In the genomic region with DNA sequence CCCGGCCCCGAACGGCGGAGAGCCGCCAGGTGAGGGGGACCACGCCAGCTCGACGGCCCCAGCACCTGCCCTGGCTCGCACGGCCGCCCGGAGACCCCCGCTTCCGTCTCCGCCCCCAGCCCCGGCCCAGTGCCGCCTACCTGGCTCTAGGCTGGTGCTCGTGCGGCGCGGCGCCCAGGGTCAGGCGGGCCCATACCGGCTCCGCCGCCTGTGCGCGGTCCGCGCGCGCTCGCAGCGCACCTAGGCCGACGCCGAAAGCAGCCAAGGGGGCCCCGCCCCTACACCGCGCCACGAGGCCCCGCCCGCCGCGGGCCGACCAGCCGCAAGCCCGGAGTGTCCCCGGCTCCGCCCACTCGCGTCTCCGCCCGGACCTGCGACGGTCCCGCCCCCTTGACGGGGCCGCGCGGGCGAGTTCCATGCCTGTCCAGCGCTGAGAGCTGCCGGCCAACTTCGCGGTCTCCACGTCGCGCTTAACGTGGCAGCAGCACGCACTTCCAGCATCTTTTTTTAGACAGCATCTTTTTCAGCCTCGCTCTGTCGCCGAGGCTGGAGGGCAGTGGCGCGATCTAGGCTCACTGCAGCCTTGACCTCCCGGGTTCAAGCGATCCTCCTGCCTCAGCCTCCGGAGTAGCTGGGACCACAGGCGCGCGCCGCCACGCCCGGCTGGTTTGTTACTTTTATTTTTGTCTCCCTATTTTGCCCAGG, we compare ENCODE assay signal across 8 cellular contexts. TPM values are rescaled to one million over a fixed set of nuclear protein-coding genes. Genes with fewer than 3 reads are reported as not detected.
A peak's percentile ranks its signal among the peaks of the same experiment; 100 is the strongest.
DNase-seq lines count a peak whose midpoint lies in the region; ATAC-seq and TF ChIP-seq lines count a peak whose summit lies in the region.

A gene with protein sequence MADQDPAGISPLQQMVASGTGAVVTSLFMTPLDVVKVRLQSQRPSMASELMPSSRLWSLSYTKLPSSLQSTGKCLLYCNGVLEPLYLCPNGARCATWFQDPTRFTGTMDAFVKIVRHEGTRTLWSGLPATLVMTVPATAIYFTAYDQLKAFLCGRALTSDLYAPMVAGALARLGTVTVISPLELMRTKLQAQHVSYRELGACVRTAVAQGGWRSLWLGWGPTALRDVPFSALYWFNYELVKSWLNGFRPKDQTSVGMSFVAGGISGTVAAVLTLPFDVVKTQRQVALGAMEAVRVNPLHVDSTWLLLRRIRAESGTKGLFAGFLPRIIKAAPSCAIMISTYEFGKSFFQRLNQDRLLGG (minus strand): TSS at position 253 of the 705 bp plus-strand sequence. CDS start 1,261 bp downstream, outside the sequence.

- peak within 1 kb of the TSS; percentile 92 for H3K4me2 ChIP-seq in GM23338

- no peaks in the 10 kb centered on the region; the same call in 1 of the 2 replicates for H3K4me1 ChIP-seq in GM23338 (ENCODE audit: insufficient read depth)

- no peak for TF ChIP-seq CTCF in GM23338 (conservative IDR thresholded peaks at IDR 0.05; ENCODE audit: low read depth in 2 of 2)
- no peak for TF ChIP-seq CTCF in fibroblast of mammary gland (conservative IDR thresholded peaks at IDR 0.05; ENCODE audit: control insufficient read depth, insufficient read depth, low read depth, low read length)
- no peak for TF ChIP-seq CTCF in natural killer cell (IDR thresholded peaks at IDR 0.05)

- H3K27me3 Mint-ChIP-seq in GM23338 (ENCODE audit: insufficient read depth, low read depth, poor library complexity) (peaks cover 29% of the 10 kb centered on the region), natural killer cell (ENCODE audit: low read depth in 2 of 2) (no peaks in the 10 kb centered on the region)
- no peaks in the 10 kb centered on the region for H3K27me3 Mint-ChIP-seq in activated T-helper 2 cell treated with anti-CD3 and anti-CD28 coated beads, Interferon-gamma antibody, Interleukin-2, Interleukin-4, amounts not matched to agents 10 μg/mL and 5 μg/mL and 100 μg/mL, durations not matched to agents 14 hours and 24 hours and 36 hours (ENCODE audit: low read depth)

- intact Hi-C loops in activated T-helper 2 cell treated with anti-CD3 and anti-CD28 coated beads, Interferon-gamma antibody, Interleukin-2, Interleukin-4, amounts not matched to agents 10 μg/mL and 5 μg/mL and 100 μg/mL, durations not matched to agents 14 hours and 24 hours and 36 hours (cut with micrococcal nuclease), result loop anchor here (1.0 to 5.0 kb wide), 5 partner anchors 104 to 317 kb away; a partner anchor contains a TSS
- intact Hi-C loops in natural killer cell (cut with micrococcal nuclease), result loop anchor here (5.0 kb wide), 1 partner anchor 202 kb away; a partner anchor contains a TSS

- peaks cover 7% of the 10 kb centered on the region; the same call in 2 of the 3 replicates for H3K4me1 Mint-ChIP-seq in GM23338
- peaks cover 4% of the 10 kb centered on the region for H3K4me1 Mint-ChIP-seq in activated T-helper 2 cell treated with anti-CD3 and anti-CD28 coated beads, Interferon-gamma antibody, Interleukin-2, Interleukin-4, amounts not matched to agents 10 μg/mL and 5 μg/mL and 100 μg/mL, durations not matched to agents 14 hours and 24 hours and 36 hours (ENCODE audit: low read depth)
- H3K4me1 Mint-ChIP-seq in natural killer cell, result peaks cover 5 to 26% of the 10 kb centered on the region in 2 donors

- peak; percentile 76 for ATAC-seq in GM23338
- ATAC-seq in natural killer cell, result peak; percentile 72 to 92 (median 76)

- H3K4me3 Mint-ChIP-seq in GM23338 (peak within 1 kb of the TSS; percentile 92), natural killer cell (peak within 1 kb of the TSS; percentile 92)
- peak within 1 kb of the TSS; percentile 87 for H3K4me3 Mint-ChIP-seq in activated T-helper 2 cell treated with anti-CD3 and anti-CD28 coated beads, Interferon-gamma antibody, Interleukin-2, Interleukin-4, amounts not matched to agents 10 μg/mL and 5 μg/mL and 100 μg/mL, durations not matched to agents 14 hours and 24 hours and 36 hours (ENCODE audit: low read depth)

- H3K27ac Mint-ChIP-seq in GM23338 (peak within 1 kb of the TSS; percentile 62; the same call in 1 of the 2 replicates), natural killer cell (peak within 1 kb of the TSS; percentile 97 to 98)
- H3K27ac Mint-ChIP-seq in activated T-helper 2 cell treated with anti-CD3 and anti-CD28 coated beads, Interferon-gamma antibody, Interleukin-2, Interleukin-4, amounts not matched to agents 10 μg/mL and 5 μg/mL and 100 μg/mL, durations not matched to agents 14 hours and 24 hours and 36 hours, result peak within 1 kb of the TSS; percentile 89

- peak; percentile 92 for DNase-seq in Daoy (ENCODE audit: low read depth)
- peak; percentile 93 for DNase-seq in GM23338 (ENCODE audit: low spot score)
- peak; percentile 87 for DNase-seq in LHCN-M2 (ENCODE audit: low read depth)
- peak; percentile 97 for DNase-seq in RPMI8226
- DNase-seq in activated T-helper 2 cell treated with anti-CD3 and anti-CD28 coated beads, Interferon-gamma antibody, Interleukin-2, Interleukin-4, amounts not matched to agents 10 μg/mL and 5 μg/mL and 100 μg/mL, durations not matched to agents 14 hours and 24 hours and 36 hours (ENCODE audit: low spot score), result peak; percentile 95
- peak; percentile 90 for DNase-seq in fibroblast of mammary gland (ENCODE audit: low read depth)
- peak; percentile 99 for DNase-seq in natural killer cell
- DNase-seq in stimulated activated naive CD4-positive, alpha-beta T cell treated with Interleukin-2 at 50 U/mL for 16 hours (lab: John Stamatoyannopoulos, UW), result peak; percentile 88

- 0 out of 2 replicates have a peak, but pooled peaks cover 4% of the 10 kb centered on the region for H3K36me3 ChIP-seq in GM23338 (ENCODE audit: insufficient read depth)

- H3K9me2 ChIP-seq in GM23338 (ENCODE audit: insufficient read depth), result no peaks in the 10 kb centered on the region

- peak within 1 kb of the TSS; percentile 90 for H2AFZ ChIP-seq in GM23338

- H3K4me3 ChIP-seq in GM23338 (peak within 1 kb of the TSS; percentile 89), fibroblast of mammary gland (ENCODE audit: control insufficient read depth, low read depth, low read length) (peak within 1 kb of the TSS; percentile 68)

- H3F3A ChIP-seq in GM23338 (replicated peaks; ENCODE audit: low read depth), result peaks cover 8% of the 10 kb centered on the region; the same call in 1 of the 2 replicates

- H4K20me1 ChIP-seq in GM23338 (replicated peaks; ENCODE audit: insufficient read depth), result no peaks in the 10 kb centered on the region

- no peak within 1 kb of the TSS for H3K27ac ChIP-seq in GM23338 (ENCODE audit: low read depth)

- H3K9me3 Mint-ChIP-seq in GM23338 (no peaks in the 10 kb centered on the region), natural killer cell (no peaks in the 10 kb centered on the region)
- no peaks in the 10 kb centered on the region for H3K9me3 Mint-ChIP-seq in activated T-helper 2 cell treated with anti-CD3 and anti-CD28 coated beads, Interferon-gamma antibody, Interleukin-2, Interleukin-4, amounts not matched to agents 10 μg/mL and 5 μg/mL and 100 μg/mL, durations not matched to agents 14 hours and 24 hours and 36 hours

- H3K36me3 Mint-ChIP-seq in GM23338 (ENCODE audit: low read depth) (peaks cover 26% of the 10 kb centered on the region), natural killer cell (no peaks in the 10 kb centered on the region)
- peaks cover 24% of the 10 kb centered on the region for H3K36me3 Mint-ChIP-seq in activated T-helper 2 cell treated with anti-CD3 and anti-CD28 coated beads, Interferon-gamma antibody, Interleukin-2, Interleukin-4, amounts not matched to agents 10 μg/mL and 5 μg/mL and 100 μg/mL, durations not matched to agents 14 hours and 24 hours and 36 hours (ENCODE audit: low read depth)

- H3K27me3 ChIP-seq in GM23338 (ENCODE audit: insufficient read depth), result peaks cover 16% of the 10 kb centered on the region

- H3K79me2 ChIP-seq in GM23338 (replicated peaks; ENCODE audit: insufficient read depth), result peaks cover 9% of the 10 kb centered on the region

TF ChIP-seq in GM23338, 12 proteins besides CTCF, POLR2A, EP300 and RAD21 (continues in another document):
- TF ChIP-seq POLR2AphosphoS5 (IDR thresholded peaks at IDR 0.05; ENCODE audit: low read depth), result peak; percentile 69

RNA-seq across cellular contexts. Expression of the gene that starts here (rescaled TPM):
- total RNA-seq in Daoy (2014; rRNA removed; shearing (Covaris generic)), result 65.6 and 89.0 TPM in 2 replicates
- 157 and 184 TPM in 2 replicates for total RNA-seq in GM23338 (2014; rRNA removed; shearing (Covaris generic))
- 202 and 215 TPM in 2 replicates for polyA plus RNA-seq in GM23338 (2016; fragmentation: Nextera tagmentation; extraction: Ambion mirVana)
- total RNA-seq in LHCN-M2 (2014; rRNA removed) (113 and 136 TPM in 2 replicates), natural killer cell (100 to 1,000 TPM in 1 of 3 donors, 10 to 100 TPM in 2; 82.4 to 105 (median 97.9) TPM)
- 125 TPM for polyA plus RNA-seq in LHCN-M2 (2012)
- 132 and 141 TPM in 2 replicates for total RNA-seq in activated T-helper 2 cell treated with anti-CD3 and anti-CD28 coated beads, Interferon-gamma antibody, Interleukin-2, Interleukin-4, amounts not matched to agents 10 μg/mL and 5 μg/mL and 100 μg/mL, durations not matched to agents 14 hours and 24 hours and 36 hours
